27 cellular contexts compared by ENCODE assay signal in the genomic region with DNA sequence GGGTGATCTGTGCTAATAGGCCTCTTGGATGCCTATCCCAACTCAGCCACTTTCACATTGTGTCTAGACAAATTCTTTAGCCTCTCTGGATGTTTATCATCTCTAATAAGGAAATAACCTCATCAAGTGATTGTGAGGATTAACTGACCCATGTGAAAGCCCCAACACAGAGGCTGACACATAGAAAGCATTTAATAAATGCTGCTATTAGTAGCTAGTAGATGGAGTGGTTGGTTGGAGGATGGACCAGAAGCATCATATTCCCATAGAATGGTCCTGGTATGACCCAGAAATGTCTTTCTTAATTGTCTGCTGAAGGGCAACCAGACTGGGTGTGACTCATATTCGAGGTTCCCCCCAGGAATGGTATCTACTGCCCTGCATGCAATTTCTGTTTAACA.
DNase-seq lines count a peak whose midpoint lies in the region; ATAC-seq, FAIRE-seq and TF ChIP-seq lines count a peak whose summit lies in the region.
"Had no signal": no experiment of that assay in that cellular context is flagged by ENCODE, and none has a peak within 500 bp of the region (broad histone marks: within the 10 kb centered on the region; RNA-seq: fewer than 3 reads in every experiment).

No MANE protein-coding gene starts in this region.

- FAIRE-seq in A549 (lab: Jason Lieb, UNC): no peak
- no peak for FAIRE-seq in K562 (lab: Jason Lieb, UNC)
- FAIRE-seq: islet of Langerhans had no signal

- H3K36me3 ChIP-seq in HEK293 (ENCODE audit: control insufficient read depth in 2 of 2, insufficient read depth in 1 of 2, low read length in 2 of 2): no peaks in the 10 kb centered on the region
- no peaks in the 10 kb centered on the region for H3K36me3 ChIP-seq in K562 (ENCODE audit: control insufficient read depth, insufficient read depth, low read length)
- H3K36me3 ChIP-seq in osteoblast (ENCODE audit: insufficient read depth, low read length): no peaks in the 10 kb centered on the region
- H3K36me3 ChIP-seq in sigmoid colon: no peaks in the 10 kb centered on the region
- H3K36me3 ChIP-seq: BE2C, neutrophil, prostate gland had no signal

- DNase-seq in A549 (ENCODE audit: low read depth in 1 of 2, low spot score in 1 of 2): no peak
- DNase-seq in K562 (ENCODE audit: extremely low read depth in 1 of 4, low spot score in 3 of 4): no peak
- peak; percentile 72 for DNase-seq in kidney tubule cell (ENCODE audit: low spot score)
- no peak for DNase-seq in osteoblast (ENCODE audit: insufficient read length, low spot score, missing footprints)
- no peak for DNase-seq in sigmoid colon
- no peak for DNase-seq in SHP77 (lab: John Stamatoyannopoulos, UW)
- DNase-seq: activated CD4-positive, alpha-beta memory T cell treated with anti-CD3 and anti-CD28 coated beads for 36 hours; activated CD4-positive, alpha-beta T cell treated with anti-CD3 and anti-CD28 coated beads for 1 hour; activated naive CD4-positive, alpha-beta T cell; activated T-cell treated with anti-CD3 and anti-CD28 coated beads, Interleukin-2, amount 50 U/mL, for 72 hours; BE2C; CD8-positive, alpha-beta T cell; glutamatergic neuron; H7; Kasumi-1; left ventricle myocardium superior; MV-4-11; NCI-H2107; NCI-H345; SIG-M5 had no signal

- WGBS in A549 (ENCODE audit: missing lambda C conversion rate): 6% methylated on average over 1 of the region's 1 CpG
- WGBS in K562 (ENCODE audit: insufficient coverage, low coverage, missing lambda C conversion rate): 7% methylated on average over 1 of the region's 1 CpG
- WGBS in sigmoid colon, 2 donors: 63 to 76% methylated on average over 1 of the region's 1 CpG

- TF ChIP-seq EP300 in A549 (IDR thresholded peaks at IDR 0.05) (no peak), K562 (IDR thresholded peaks at IDR 0.05; ENCODE audit: low read length) (no peak), sigmoid colon (IDR thresholded peaks at IDR 0.05) (no peak)

- H3K9ac ChIP-seq in K562 (ENCODE audit: insufficient read depth in 1 of 2, low read depth in 2 of 2, low read length in 2 of 2): no peak overlapping the region

- H3K4me3 ChIP-seq in A549 (no peak overlapping the region), HEK293 (ENCODE audit: low read depth, low read length) (no peak overlapping the region), K562 (no peak overlapping the region), osteoblast (ENCODE audit: insufficient read depth, low read length) (no peak overlapping the region), sigmoid colon (no peak overlapping the region)
- H3K4me3 ChIP-seq: prostate gland had no signal

- no peaks in the 10 kb centered on the region for H4K20me1 ChIP-seq in K562 (replicated peaks; ENCODE audit: control insufficient read depth, insufficient read depth, low read length)
- no peaks in the 10 kb centered on the region for H4K20me1 ChIP-seq in osteoblast (ENCODE audit: insufficient read depth, low read length)

- TF ChIP-seq POLR2A in A549 (IDR thresholded peaks at IDR 0.05; ENCODE audit: low read length) (no peak), K562 (conservative IDR thresholded peaks at IDR 0.05) (no peak), sigmoid colon (IDR thresholded peaks at IDR 0.05) (no peak)

- H3K4me1 ChIP-seq in A549 (peaks cover 19% of the 10 kb centered on the region), HEK293 (ENCODE audit: control insufficient read depth, insufficient read depth, low read length) (peaks cover 5% of the 10 kb centered on the region; the same call in 1 of the 2 replicates), K562 (replicated peaks in 1 of 2; ENCODE audit: control insufficient read depth in 2 of 2, insufficient read depth in 2 of 2, low read length in 2 of 2) (peaks cover 10 to 33% of the 10 kb centered on the region in 2 experiments; a peak in 4 of 5 replicates), osteoblast (ENCODE audit: insufficient read depth, low read length) (peaks cover 25% of the 10 kb centered on the region), sigmoid colon (peaks cover 0 to 22% (median 18%) of the 10 kb centered on the region in 4 donors)
- H3K4me1 ChIP-seq: prostate gland had no signal

- no TSS peak for BruUV-seq in K562 (replicated peaks; lab: Mats Ljungman, UMichigan)

- ATAC-seq in A549 (no peak), K562 (no peak), GM21737 (IDR thresholded peaks at IDR 0.05; ENCODE audit: unreplicated experiment) (no peak)
- ATAC-seq: activated T-cell treated with anti-CD3 and anti-CD28 coated beads, Interleukin-2, amount 50 U/mL, for 72 hours; CD8-positive, alpha-beta T cell; left ventricle myocardium superior; Panc1; stimulated activated memory B cell treated with anti-CD40 and anti-IgM and Interleukin-4, amounts not matched to agents 10 μg/mL and 1 μg/mL and 100 μg/mL, for 72 hours had no signal

- POLR2A ChIA-PET in A549 (lab: Yijun Ruan, JAX): no interaction called here
- POLR2A ChIA-PET in HEK293 (lab: Yijun Ruan, JAX): no interaction called here
- POLR2A ChIA-PET in K562 (lab: Yijun Ruan, JAX): no interaction called here

- 0 out of 3 replicates have a peak, but pooled peaks cover 4% of the 10 kb centered on the region for H3K9me3 ChIP-seq in A549
- no peaks in the 10 kb centered on the region for H3K9me3 ChIP-seq in HEK293 (ENCODE audit: control insufficient read depth, insufficient read depth, low read depth, low read length)
- H3K9me3 ChIP-seq in K562 (replicated peaks; ENCODE audit: control insufficient read depth, insufficient read depth, low read depth, low read length): no peaks in the 10 kb centered on the region
- no peaks in the 10 kb centered on the region for H3K9me3 ChIP-seq in osteoblast (ENCODE audit: low read depth, low read length)
- H3K9me3 ChIP-seq in sigmoid colon: no peaks in the 10 kb centered on the region
- H3K9me3 ChIP-seq: BE2C, neutrophil, prostate gland had no signal

- H3K79me2 ChIP-seq in K562 (ENCODE audit: control insufficient read depth, insufficient read depth, low read length) (no peaks in the 10 kb centered on the region), osteoblast (ENCODE audit: insufficient read depth, low read length) (no peaks in the 10 kb centered on the region)

- in situ Hi-C loops in K562 (cut with MboI): no loop called here

- TF ChIP-seq CTCF in A549 (IDR thresholded peaks at IDR 0.05) (no peak), HEK293 (tag by site-specific recombination; IDR thresholded peaks at IDR 0.05) (no peak), K562 (IDR thresholded peaks at IDR 0.05 in 2 of 3, conservative IDR thresholded peaks at IDR 0.05 in 1 of 3; ENCODE audit: insufficient read depth in 2 of 3, low read depth in 1 of 3, low read length in 3 of 3) (no peak), osteoblast (IDR thresholded peaks at IDR 0.05; ENCODE audit: extremely low read depth, low read depth, low read length) (no peak), sigmoid colon (IDR thresholded peaks at IDR 0.05) (no peak)

- H3K27me3 ChIP-seq in K562 (ENCODE audit: control insufficient read depth in 2 of 2, insufficient read depth in 2 of 2, low read length in 2 of 2) (no peaks in the 10 kb centered on the region; a peak in 1 of 5 replicates), osteoblast (ENCODE audit: insufficient read depth, low read length) (no peaks in the 10 kb centered on the region), sigmoid colon (no peaks in the 10 kb centered on the region)
- H3K27me3 ChIP-seq: BE2C, neutrophil had no signal

- no peaks in the 10 kb centered on the region for H3K9me1 ChIP-seq in K562 (ENCODE audit: control insufficient read depth, insufficient read depth, low read length)

- intact Hi-C loops in K562 (cut with micrococcal nuclease): no loop called here
- intact Hi-C loops in sigmoid colon (cut with DNase I): no loop called here

- CTCF ChIA-PET in A549 (lab: Yijun Ruan, JAX) (no interaction called here), HEK293 (lab: Yijun Ruan, JAX) (interaction anchor here (0.7 kb wide), 1 partner anchor 60 kb away, joined by 3 read pairs; no protein-coding TSS in a partner anchor), K562 (lab: Yijun Ruan, JAX; ENCODE audit: low intra/inter-chr PET ratio) (no interaction called here)

- H3K27ac ChIP-seq in A549: peak overlapping the region; percentile 21 to 23; a peak in 1 of 6 replicates
- no peak overlapping the region for H3K27ac ChIP-seq in HEK293 (ENCODE audit: extremely low read depth, low read depth, low read length)
- no peak overlapping the region for H3K27ac ChIP-seq in K562 (ENCODE audit: extremely low read depth, low read depth, low read length)
- H3K27ac ChIP-seq in osteoblast (ENCODE audit: low read depth, low read length): no peak overlapping the region
- no peak overlapping the region for H3K27ac ChIP-seq in sigmoid colon
- H3K27ac ChIP-seq: neutrophil, prostate gland had no signal

- H3K4me2 ChIP-seq in A549 (no peak overlapping the region), K562 (ENCODE audit: insufficient read depth, low read length) (no peak overlapping the region), osteoblast (ENCODE audit: insufficient read depth, low read length) (no peak overlapping the region)

- no peak for TF ChIP-seq RAD21 in A549 (conservative IDR thresholded peaks at IDR 0.05 in 1 of 2, IDR thresholded peaks at IDR 0.05 in 1 of 2)
- no peak for TF ChIP-seq RAD21 in K562 (CRISPR knock-in tag; conservative IDR thresholded peaks at IDR 0.05 in 1 of 2, IDR thresholded peaks at IDR 0.05 in 1 of 2)

- H2AFZ ChIP-seq in K562 (ENCODE audit: low read depth, low read length) (no peak overlapping the region), osteoblast (ENCODE audit: low read length) (no peak overlapping the region)

TF ChIP-seq in A549, 52 proteins besides CTCF, POLR2A, EP300 and RAD21 (continues in another document):
- TF ChIP-seq KDM5A (IDR thresholded peaks at IDR 0.05): no peak

TF ChIP-seq in HEK293, 187 proteins besides CTCF, POLR2A, EP300 and RAD21 (continues in another document):
- no peak for TF ChIP-seq ZNF239 (tag by site-specific recombination; IDR thresholded peaks at IDR 0.05)

Comparison
In these comparisons a context has a peak if more than half of its experiments do, and no peak if none do; other contexts are left out.
1. H3K27ac ChIP-seq: peak in A549 (2 of 2); none in HEK293 (single experiment), K562 (single experiment), osteoblast (single experiment) and sigmoid colon (0 of 4).